In the genomic region with DNA sequence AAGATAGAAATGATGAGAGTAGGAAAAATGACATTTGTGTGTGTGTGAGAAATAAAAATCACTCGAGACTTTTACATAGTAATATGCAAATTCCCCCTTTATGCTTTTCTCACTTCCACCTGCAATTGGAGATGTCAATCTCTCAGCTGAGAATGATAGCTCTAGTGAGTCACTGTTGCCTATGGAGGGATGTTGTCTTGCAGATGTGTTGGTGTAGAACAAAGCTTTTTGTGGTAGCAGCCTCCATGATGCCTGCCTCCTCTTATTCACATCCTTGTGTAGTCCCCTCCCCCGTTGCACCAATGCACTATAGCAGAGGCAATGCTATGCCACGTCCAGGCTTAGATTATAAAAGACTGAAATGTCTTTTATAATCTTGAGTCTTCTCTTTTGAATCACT, we compare ENCODE assay signal across 9 cellular contexts. TPM values are rescaled to one million over a fixed set of nuclear protein-coding genes. Genes with fewer than 3 reads are reported as not detected.
DNase-seq lines count a peak whose midpoint lies in the region; ATAC-seq and FAIRE-seq lines count a peak whose summit lies in the region.
"Had no signal": no experiment of that assay in that cellular context is flagged by ENCODE, and none has a peak within 500 bp of the region (broad histone marks: within the 10 kb centered on the region; RNA-seq: fewer than 3 reads in every experiment).

No MANE protein-coding gene starts in this region.

- peak; percentile 78 for DNase-seq in activated CD4-positive, alpha-beta T cell treated with anti-CD3 and anti-CD28 coated beads for 48 hours
- peak; percentile 46 to 61 for DNase-seq in stimulated activated CD4-positive, alpha-beta T cell treated with anti-CD3 and anti-CD28 coated beads, Interleukin-2, amount 100 ng/mL, for 24 hours
- DNase-seq in RCC 7860 (ENCODE audit: low spot score) (no peak), G401 (ENCODE audit: low spot score) (no peak), retina (no peak)
- DNase-seq in CD8-positive, alpha-beta memory T cell: no peak
- DNase-seq: NCI-H1436 had no signal

- in situ Hi-C loops in G401 (cut with HindIII; ENCODE audit: low sequenced_read_pairs): no loop called here

- POLR2A ChIA-PET in CD8-positive, alpha-beta memory T cell (lab: Charles Lee): no interaction called here

- H3K27ac Mint-ChIP-seq in CD8-positive, alpha-beta memory T cell: peak overlapping the region in 1 of 8 donors; percentile 26

- FAIRE-seq in RCC 7860 (lab: Jason Lieb, UNC): no peak

- no peaks in the 10 kb centered on the region for H3K27me3 ChIP-seq in CD8-positive, alpha-beta memory T cell (ENCODE audit: insufficient read depth, low read length, poor library complexity, severe bottlenecking)

- no peaks in the 10 kb centered on the region for H3K36me3 Mint-ChIP-seq in CD8-positive, alpha-beta memory T cell

- ATAC-seq in GM18873 (IDR thresholded peaks at IDR 0.05; ENCODE audit: low FRiP score, unreplicated experiment) (peak; percentile 37), HG02763 (IDR thresholded peaks at IDR 0.05; ENCODE audit: unreplicated experiment) (peak; percentile 37)

- H3K9me3 ChIP-seq in CD8-positive, alpha-beta memory T cell (ENCODE audit: low read length): no peaks in the 10 kb centered on the region

- no peaks in the 10 kb centered on the region for H3K4me1 ChIP-seq in CD8-positive, alpha-beta memory T cell (ENCODE audit: insufficient read depth, low read length)

- H3K9me3 Mint-ChIP-seq in CD8-positive, alpha-beta memory T cell: no peaks in the 10 kb centered on the region

- CTCF ChIA-PET in CD8-positive, alpha-beta memory T cell (lab: Charles Lee): no interaction called here

- no peaks in the 10 kb centered on the region for H3K4me1 Mint-ChIP-seq in CD8-positive, alpha-beta memory T cell

- H3K27ac ChIP-seq in CD8-positive, alpha-beta memory T cell (ENCODE audit: low read depth, low read length): no peak overlapping the region

- no peak overlapping the region for H3K4me3 ChIP-seq in CD8-positive, alpha-beta memory T cell (ENCODE audit: low read length)

- no peak overlapping the region for H3K4me3 Mint-ChIP-seq in CD8-positive, alpha-beta memory T cell

- H3K27me3 Mint-ChIP-seq in CD8-positive, alpha-beta memory T cell: peaks cover 0 to 7% of the 10 kb centered on the region in 2 donors

- no peaks in the 10 kb centered on the region for H3K36me3 ChIP-seq in CD8-positive, alpha-beta memory T cell (ENCODE audit: insufficient read depth, low read length)

RNA-seq across cellular contexts. Expression of a gene that starts 33.8 kb away (rescaled TPM):
- 52.9 and 57.2 TPM in 2 replicates for total RNA-seq in G401 (2014; rRNA removed; shearing (Covaris generic))
- under 1 TPM in 1 of 2 experiments, not detected in 1; 0.22 TPM for total RNA-seq in CD8-positive, alpha-beta memory T cell
- polyA plus RNA-seq in CD8-positive, alpha-beta memory T cell: not detected

RNA-seq across cellular contexts. Expression of a gene that starts 58.2 kb away (rescaled TPM):
- 305 and 441 TPM in 2 replicates for total RNA-seq in G401 (2014; rRNA removed; shearing (Covaris generic))
- 10 to 100 TPM; 87.8 to 97.3 TPM for total RNA-seq in CD8-positive, alpha-beta memory T cell
- polyA plus RNA-seq in CD8-positive, alpha-beta memory T cell: 39.3 TPM

Comparison
In these comparisons a context has a peak if more than half of its experiments do, and no peak if none do; other contexts are left out.
1. DNase-seq: peak in activated CD4-positive, alpha-beta T cell treated with anti-CD3 and anti-CD28 coated beads for 48 hours (single experiment) and stimulated activated CD4-positive, alpha-beta T cell treated with anti-CD3 and anti-CD28 coated beads, Interleukin-2, amount 100 ng/mL, for 24 hours (2 of 2); none in RCC 7860 (single experiment), G401 (single experiment), CD8-positive, alpha-beta memory T cell (0 of 5) and retina (single experiment).
2. RNA of a gene that starts 33.8 kb away (total RNA-seq): 52.9 to 57.2 TPM in G401; 0.22 TPM in CD8-positive, alpha-beta memory T cell; every median in the first group is over 10 times any median in the second.